ENCODE assay signal across 18 cellular contexts in the genomic region with DNA sequence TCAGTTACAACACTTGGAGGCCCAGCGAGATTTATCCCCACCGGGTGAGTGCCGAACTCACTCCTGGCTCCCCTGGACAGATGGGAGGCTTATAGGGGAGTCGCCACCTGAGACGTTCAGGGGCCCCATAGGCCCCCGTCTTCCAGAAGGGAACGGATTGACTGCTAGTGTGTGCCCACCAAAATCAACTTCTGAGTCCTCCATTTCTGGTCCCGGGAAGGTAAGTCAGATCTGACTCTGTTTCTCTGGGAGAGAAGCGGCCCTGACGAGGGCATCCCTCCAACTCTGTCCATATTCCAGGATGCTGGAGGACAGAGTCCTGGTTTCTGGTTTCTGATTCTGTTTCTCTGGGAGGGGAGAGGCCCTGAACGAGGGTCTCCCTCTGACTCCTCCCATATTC.
"Had no signal": no experiment of that assay in that cellular context is flagged by ENCODE, and none has a peak within 500 bp of the region (broad histone marks: within the 10 kb centered on the region; RNA-seq: fewer than 3 reads in every experiment).

No MANE protein-coding gene starts in this region.

- H3K27me3 Mint-ChIP-seq: activated CD4-positive, alpha-beta memory T cell treated with anti-CD3 and anti-CD28 coated beads for 36 hours; activated CD4-positive, alpha-beta T cell treated with anti-CD3 and anti-CD28 coated beads, Interleukin-2, amount 10 ng/mL, durations not matched to agents 24 days and 14 days; activated naive CD8-positive, alpha-beta T cell; central memory CD8-positive, alpha-beta T cell had no signal

- H3K4me3 Mint-ChIP-seq: activated CD4-positive, alpha-beta memory T cell treated with anti-CD3 and anti-CD28 coated beads for 36 hours; activated CD4-positive, alpha-beta T cell treated with anti-CD3 and anti-CD28 coated beads, Interleukin-2, amount 10 ng/mL, durations not matched to agents 24 days and 14 days; activated naive CD8-positive, alpha-beta T cell; central memory CD8-positive, alpha-beta T cell; nephron had no signal

- DNase-seq: activated CD4-positive, alpha-beta memory T cell treated with anti-CD3 and anti-CD28 coated beads for 36 hours; activated CD4-positive, alpha-beta T cell treated with anti-CD3 and anti-CD28 coated beads, Interleukin-2, amount 10 ng/mL, durations not matched to agents 24 days and 14 days; activated naive CD4-positive, alpha-beta T cell; anterior cingulate cortex; effector memory CD4-positive, alpha-beta T cell; foreskin fibroblast; hippocampal formation; left colon; mammary epithelial cell; pancreas; psoas muscle; stimulated activated CD4-positive, alpha-beta T cell treated with anti-CD3 and anti-CD28 coated beads, Interleukin-15, amount 100 ng/mL, for 24 hours; stimulated activated CD4-positive, alpha-beta T cell treated with anti-CD3 and anti-CD28 coated beads, Interleukin-2, amount 100 ng/mL, for 24 hours; stimulated activated naive CD4-positive, alpha-beta T cell treated with Interleukin-2 at 50 U/mL for 16 hours; T-helper 9 cell had no signal

- H3K36me3 Mint-ChIP-seq: activated CD4-positive, alpha-beta memory T cell treated with anti-CD3 and anti-CD28 coated beads for 36 hours; activated naive CD8-positive, alpha-beta T cell had no signal

- H3K4me1 Mint-ChIP-seq: central memory CD8-positive, alpha-beta T cell; nephron had no signal

- ATAC-seq: left colon, pancreas, psoas muscle had no signal

- H3K27ac Mint-ChIP-seq: activated CD4-positive, alpha-beta memory T cell treated with anti-CD3 and anti-CD28 coated beads for 36 hours; activated CD4-positive, alpha-beta T cell treated with anti-CD3 and anti-CD28 coated beads, Interleukin-2, amount 10 ng/mL, durations not matched to agents 24 days and 14 days; activated naive CD8-positive, alpha-beta T cell; nephron had no signal

- H3K9me3 Mint-ChIP-seq: activated CD4-positive, alpha-beta memory T cell treated with anti-CD3 and anti-CD28 coated beads for 36 hours; activated CD4-positive, alpha-beta T cell treated with anti-CD3 and anti-CD28 coated beads, Interleukin-2, amount 10 ng/mL, durations not matched to agents 24 days and 14 days; central memory CD8-positive, alpha-beta T cell; nephron had no signal
